Comparison of ENCODE assay signal across 16 cellular contexts in genomic region chr6:41630069-41630468, GRCh38. TPM values are rescaled to one million over a fixed set of nuclear protein-coding genes. Genes with fewer than 3 reads are reported as not detected.
A peak's percentile ranks its signal among the peaks of the same experiment; 100 is the strongest.
DNase-seq lines count a peak whose midpoint lies in the region; ATAC-seq lines count a peak whose summit lies in the region.
"Had no signal": no experiment of that assay in that cellular context is flagged by ENCODE, and none has a peak within 500 bp of the region (broad histone marks: within the 10 kb centered on the region; RNA-seq: fewer than 3 reads in every experiment).

No MANE protein-coding gene starts in this region.

- H3K4me3 ChIP-seq in SJCRH30: no peak overlapping the region
- H3K4me3 ChIP-seq: GM12878 had no signal

- H3K27ac ChIP-seq in SJCRH30: no peak overlapping the region; the same call in 1 of the 2 replicates
- H3K27ac ChIP-seq: C4-2B had no signal

- intact Hi-C loops in posterior vena cava (cut with DNase I) (no loop called here), left ventricle myocardium superior (cut with micrococcal nuclease) (no loop called here)

- ATAC-seq in left ventricle myocardium superior: no peak
- no peak for ATAC-seq in GM18517 (IDR thresholded peaks at IDR 0.05; ENCODE audit: unreplicated experiment)
- ATAC-seq: CD8-positive, alpha-beta T cell; GM12878 had no signal

- H3K36me3 ChIP-seq in SJCRH30: no peaks in the 10 kb centered on the region
- H3K36me3 ChIP-seq: BE2C had no signal

- no peaks in the 10 kb centered on the region for H3K27me3 ChIP-seq in SJCRH30
- H3K27me3 ChIP-seq: BE2C had no signal

- peak; percentile 27 for DNase-seq in M059J (ENCODE audit: low read depth)
- DNase-seq in SJCRH30: peak; percentile 51 to 64
- DNase-seq in posterior vena cava (ENCODE audit: low spot score): peak; percentile 60
- no peak for DNase-seq in left ventricle myocardium superior
- no peak for DNase-seq in NCI-H526 treated with DMSO at 0.1 percent for 48 hours (lab: John Stamatoyannopoulos, UW)
- DNase-seq in stimulated activated CD4-positive, alpha-beta T cell treated with anti-CD3 and anti-CD28 coated beads, Interleukin-4, amount 100 ng/mL, for 4 hours: no peak
- DNase-seq: ACHN; BE2C; Calu3; CD8-positive, alpha-beta T cell; DMS79 treated with DMSO at 0.1 percent for 48 hours; H9; IMR-90 had no signal

- no peaks in the 10 kb centered on the region for H3K9me3 ChIP-seq in SJCRH30 (replicated peaks)
- H3K9me3 ChIP-seq: BE2C had no signal

- peaks cover 50% of the 10 kb centered on the region for H3K4me1 ChIP-seq in SJCRH30

RNA-seq across cellular contexts. Expression of gene MDFI, which starts 8.2 kb away (rescaled TPM):
- total RNA-seq in M059J (2014; rRNA removed; shearing (Covaris generic)): 0.79 and 1.4 TPM in 2 replicates
- 166 and 176 TPM in 2 replicates for total RNA-seq in SJCRH30 (2014; rRNA removed; shearing (Covaris generic))
- total RNA-seq in posterior vena cava (1 to 10 TPM; 5.4 to 6.5 TPM), left ventricle myocardium superior (1.3 TPM)
- total RNA-seq: CD8-positive, alpha-beta T cell; GM12878 had no signal

Comparison
In these comparisons a context has a peak if more than half of its experiments do, and no peak if none do; other contexts are left out.
1. DNase-seq: peak in M059J (single experiment), SJCRH30 (2 of 2) and posterior vena cava (single experiment); none in left ventricle myocardium superior (single experiment), NCI-H526 treated with DMSO at 0.1 percent for 48 hours (single experiment) and stimulated activated CD4-positive, alpha-beta T cell treated with anti-CD3 and anti-CD28 coated beads, Interleukin-4, amount 100 ng/mL, for 4 hours (0 of 2).
2. RNA of gene MDFI, which starts 8.2 kb away (total RNA-seq): 166 to 176 TPM in SJCRH30; 5.4 to 6.5 TPM in posterior vena cava, 0.79 to 1.4 TPM in M059J and 1.3 TPM in left ventricle myocardium superior (single experiment); every median in the first group is over 10 times any median in the second.